8 cellular contexts compared by ENCODE assay signal in the genomic region with DNA sequence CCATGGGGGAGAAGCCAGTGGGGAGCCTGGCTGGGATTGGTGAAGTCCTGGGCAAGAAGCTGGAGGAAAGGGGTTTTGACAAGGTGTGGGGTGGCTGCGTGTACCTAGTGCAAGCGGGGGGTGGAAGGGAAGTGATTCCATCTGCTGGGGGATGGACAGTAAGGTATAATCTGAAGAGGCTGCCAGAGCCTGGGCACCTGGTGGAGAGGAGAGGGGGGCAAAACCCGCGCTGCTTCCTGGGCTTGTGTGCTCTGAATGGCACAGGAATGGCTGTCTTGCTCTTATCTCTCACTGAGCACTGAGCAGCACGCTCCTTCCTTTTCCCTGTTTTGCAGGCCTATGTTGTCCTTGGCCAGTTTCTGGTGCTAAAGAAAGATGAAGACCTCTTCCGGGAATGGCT. TPM values are rescaled to one million over a fixed set of nuclear protein-coding genes. Genes with fewer than 3 reads are reported as not detected.
DNase-seq lines count a peak whose midpoint lies in the region; ATAC-seq and TF ChIP-seq lines count a peak whose summit lies in the region.

No MANE protein-coding gene starts in this region.

- no peak for TF ChIP-seq CTCF in epithelial cell of proximal tubule (conservative IDR thresholded peaks at IDR 0.05; ENCODE audit: low read depth, low read length)
- no peak for TF ChIP-seq CTCF in progenitor cell of endocrine pancreas (IDR thresholded peaks at IDR 0.05; ENCODE audit: unreplicated experiment)

- peaks cover 18% of the 10 kb centered on the region for H3K4me1 Mint-ChIP-seq in progenitor cell of endocrine pancreas (ENCODE audit: low read depth)

- H3K9ac ChIP-seq in ES-I3 (ENCODE audit: low read depth, low read length): peak overlapping the region; percentile 83; the same call in 1 of the 2 replicates

- ATAC-seq in GM19463 (IDR thresholded peaks at IDR 0.05; ENCODE audit: unreplicated experiment) (no peak), GM21717 (IDR thresholded peaks at IDR 0.05; ENCODE audit: unreplicated experiment) (no peak)

- H3K4me3 Mint-ChIP-seq in progenitor cell of endocrine pancreas (ENCODE audit: low read depth): peak overlapping the region; percentile 100

- no peaks in the 10 kb centered on the region for H3K9me3 ChIP-seq in ES-I3 (ENCODE audit: control insufficient read depth, insufficient read depth, low read length)

- intact Hi-C loops in head of caudate nucleus (cut with DNase I): no loop called here

- peaks cover 19% of the 10 kb centered on the region for H3K36me3 ChIP-seq in ES-I3 (ENCODE audit: insufficient read depth, low read length)

- peak overlapping the region; percentile 85 for H3K27ac Mint-ChIP-seq in progenitor cell of endocrine pancreas

- peaks cover 12% of the 10 kb centered on the region; the same call in 1 of the 2 replicates for H3K4me1 ChIP-seq in ES-I3 (ENCODE audit: insufficient read depth, low read length)

- peaks cover 9% of the 10 kb centered on the region for H3K36me3 Mint-ChIP-seq in progenitor cell of endocrine pancreas (ENCODE audit: insufficient read depth)

- H3K9me3 Mint-ChIP-seq in progenitor cell of endocrine pancreas (ENCODE audit: low read depth): no peaks in the 10 kb centered on the region

- peaks cover 5% of the 10 kb centered on the region for H3K27me3 Mint-ChIP-seq in progenitor cell of endocrine pancreas

- H3K4me3 ChIP-seq in epithelial cell of proximal tubule (ENCODE audit: low read depth, low read length): peak overlapping the region; percentile 92

- peak; percentile 47 for DNase-seq in RPMI8226
- no peak for DNase-seq in epithelial cell of proximal tubule (ENCODE audit: low read depth)
- DNase-seq in progenitor cell of endocrine pancreas (ENCODE audit: low spot score, unreplicated experiment): no peak
- DNase-seq in AG08395 (ENCODE audit: low spot score): no peak
- DNase-seq in head of caudate nucleus: no peak

RNA-seq across cellular contexts. Expression of a gene that starts 1.0 kb away (rescaled TPM):
- total RNA-seq in epithelial cell of proximal tubule: 144 and 192 TPM in 2 replicates
- 200 and 222 TPM in 2 replicates for total RNA-seq in progenitor cell of endocrine pancreas

RNA-seq across cellular contexts. Expression of a gene that starts 1.3 kb away (rescaled TPM):
- total RNA-seq in epithelial cell of proximal tubule: 45.2 and 45.3 TPM in 2 replicates
- total RNA-seq in progenitor cell of endocrine pancreas: 40.1 and 42.6 TPM in 2 replicates

RNA-seq across cellular contexts. Expression of a gene that starts 8.5 kb away (rescaled TPM):
- 53.4 and 89.1 TPM in 2 replicates for total RNA-seq in epithelial cell of proximal tubule
- total RNA-seq in progenitor cell of endocrine pancreas: not detected in 2 replicates

RNA-seq across cellular contexts. Expression of a gene that starts 23.0 kb away (rescaled TPM):
- 1.4 and 4.7 TPM in 2 replicates for total RNA-seq in epithelial cell of proximal tubule
- not detected in 2 replicates for total RNA-seq in progenitor cell of endocrine pancreas

RNA-seq across cellular contexts. Expression of a gene that starts 41.8 kb away (rescaled TPM):
- 28.8 and 30.2 TPM in 2 replicates for total RNA-seq in epithelial cell of proximal tubule
- total RNA-seq in progenitor cell of endocrine pancreas: 51.2 and 53.1 TPM in 2 replicates

Comparison
In these comparisons a context has a peak if more than half of its experiments do, and no peak if none do; other contexts are left out.
1. RNA of a gene that starts 8.5 kb away (total RNA-seq): 53.4 to 89.1 TPM in epithelial cell of proximal tubule; not detected in progenitor cell of endocrine pancreas; every median in the first group is over 10 times any median in the second.